Comparison of ENCODE assay signal across 25 cellular contexts in the genomic region with DNA sequence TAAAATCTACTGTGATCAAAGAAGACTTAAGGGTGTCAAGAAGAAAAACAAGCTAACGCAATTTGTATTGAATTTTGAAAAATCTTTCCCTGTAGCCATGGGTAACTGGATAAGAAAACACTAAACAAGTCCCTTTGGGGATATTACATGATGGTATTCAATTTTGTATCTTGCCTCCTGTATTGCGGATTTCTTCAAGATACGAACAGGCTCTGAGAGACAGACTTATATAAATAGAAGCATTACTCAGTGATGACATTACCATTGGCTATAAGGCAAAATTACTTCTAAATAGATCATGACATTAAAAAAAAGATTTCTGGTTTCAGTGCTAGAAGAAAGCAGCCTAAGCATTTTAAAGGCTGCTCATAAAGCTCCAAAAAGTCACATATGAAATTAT.
DNase-seq lines count a peak whose midpoint lies in the region; ATAC-seq, FAIRE-seq and TF ChIP-seq lines count a peak whose summit lies in the region.
"Had no signal": no experiment of that assay in that cellular context is flagged by ENCODE, and none has a peak within 500 bp of the region (broad histone marks: within the 10 kb centered on the region; RNA-seq: fewer than 3 reads in every experiment).

No MANE protein-coding gene starts in this region.

- no peak overlapping the region for H2AFZ ChIP-seq in fibroblast of lung (ENCODE audit: low read length)

- H3K4me3 ChIP-seq in fibroblast of lung (replicated peaks in 1 of 4; ENCODE audit: control extremely low read depth in 1 of 4, insufficient read depth in 1 of 4, low read depth in 3 of 4, low read length in 4 of 4) = no peak overlapping the region
- H3K4me3 ChIP-seq: ascending aorta, coronary artery, psoas muscle had no signal

- TF ChIP-seq CTCF in fibroblast of lung (conservative IDR thresholded peaks at IDR 0.05 in 1 of 2, IDR thresholded peaks at IDR 0.05 in 1 of 2; ENCODE audit: low read depth in 1 of 2, low read length in 2 of 2) = no peak
- no peak for TF ChIP-seq CTCF in nephron progenitor cell (IDR thresholded peaks at IDR 0.05)

- H3K79me2 ChIP-seq in fibroblast of lung (ENCODE audit: control insufficient read depth, insufficient read depth, low read length) = no peaks in the 10 kb centered on the region

- H3K27me3 ChIP-seq in fibroblast of lung (ENCODE audit: control insufficient read depth, insufficient read depth, low read length) = no peaks in the 10 kb centered on the region
- H3K27me3 ChIP-seq: ascending aorta had no signal

- ATAC-seq in left ventricle myocardium superior (peak; percentile 28), Right ventricle myocardium inferior (no peak)
- no peak for ATAC-seq in effector memory CD8-positive, alpha-beta T cell (replicated peaks)
- ATAC-seq: activated CD4-positive, CD25-positive, alpha-beta regulatory T cell treated with anti-CD3 and anti-CD28 coated beads, Interleukin-2, amount 50 U/mL, for 24 hours; activated CD8-positive, alpha-beta T cell treated with anti-CD3 and anti-CD28 coated beads for 36 hours; activated T-cell treated with anti-CD3 and anti-CD28 coated beads, Interleukin-2, amount 50 U/mL, for 4 hours had no signal

- no peak overlapping the region for H3K4me2 ChIP-seq in fibroblast of lung (ENCODE audit: extremely low read depth, insufficient read depth, low read length)

- intact Hi-C loops in left ventricle myocardium superior (cut with micrococcal nuclease) = no loop called here
- intact Hi-C loops in Right ventricle myocardium inferior (cut with DNase I) = no loop called here

- no peaks in the 10 kb centered on the region for H3K36me3 Mint-ChIP-seq in nephron progenitor cell (ENCODE audit: low read depth)
- no peaks in the 10 kb centered on the region for H3K36me3 Mint-ChIP-seq in effector memory CD8-positive, alpha-beta T cell (ENCODE audit: insufficient read depth)
- H3K36me3 Mint-ChIP-seq: CD4-positive, CD25-positive, alpha-beta regulatory T cell had no signal

- no peak overlapping the region for H3K27ac ChIP-seq in fibroblast of lung (ENCODE audit: insufficient read depth, low read length)
- H3K27ac ChIP-seq: coronary artery, psoas muscle had no signal

- no peak overlapping the region for H3K9ac ChIP-seq in fibroblast of lung (ENCODE audit: insufficient read depth, low read length)

- H3K9me3 Mint-ChIP-seq in nephron progenitor cell = peaks cover 3% of the 10 kb centered on the region
- H3K9me3 Mint-ChIP-seq in effector memory CD8-positive, alpha-beta T cell = no peaks in the 10 kb centered on the region
- H3K9me3 Mint-ChIP-seq: activated CD8-positive, alpha-beta T cell treated with anti-CD3 and anti-CD28 coated beads for 36 hours; activated naive CD4-positive, alpha-beta T cell treated with anti-CD3 and anti-CD28 coated beads for 36 hours; activated T-cell treated with anti-CD3 and anti-CD28 coated beads, Interleukin-2, amount 50 U/mL, for 4 hours; HFFc6 had no signal

- no peak for DNase-seq in left ventricle myocardium superior
- no peak for DNase-seq in Right ventricle myocardium inferior (ENCODE audit: missing footprints)
- peak; percentile 64 to 70 for DNase-seq in fibroblast of lung (ENCODE audit: low read depth in 2 of 2)
- no peak for DNase-seq in nephron progenitor cell
- no peak for DNase-seq in urothelium cell line (ENCODE audit: low spot score)
- DNase-seq in C1 segment of cervical spinal cord (lab: John Stamatoyannopoulos, UW) = no peak
- no peak for DNase-seq in effector memory CD8-positive, alpha-beta T cell
- no peak for DNase-seq in activated naive CD4-positive, alpha-beta T cell treated with anti-CD3 and anti-CD28 coated beads, Interleukin-2, amount 50 U/mL, for 16 hours
- DNase-seq: activated CD8-positive, alpha-beta T cell treated with anti-CD3 and anti-CD28 coated beads for 36 hours; activated naive CD4-positive, alpha-beta T cell treated with anti-CD3 and anti-CD28 coated beads for 36 hours; activated T-cell treated with anti-CD3 and anti-CD28 coated beads, Interleukin-2, amount 50 U/mL, for 4 hours; CD4-positive, CD25-positive, alpha-beta regulatory T cell; DMS153; HFFc6; midbrain; NCI-H1092 treated with DMSO at 0.1 percent for 48 hours; NCI-H2081 treated with DMSO at 0.1 percent for 48 hours; NCI-H524 treated with DMSO at 0.1 percent for 48 hours; psoas muscle; T1000 had no signal

- H3K9me3 ChIP-seq in fibroblast of lung (ENCODE audit: control insufficient read depth, insufficient read depth, low read depth, low read length) = no peaks in the 10 kb centered on the region
- H3K9me3 ChIP-seq: ascending aorta, psoas muscle had no signal

- H3K4me3 Mint-ChIP-seq in nephron progenitor cell = no peak overlapping the region
- H3K4me3 Mint-ChIP-seq in effector memory CD8-positive, alpha-beta T cell = no peak overlapping the region
- H3K4me3 Mint-ChIP-seq: activated CD8-positive, alpha-beta T cell treated with anti-CD3 and anti-CD28 coated beads for 36 hours; activated naive CD4-positive, alpha-beta T cell treated with anti-CD3 and anti-CD28 coated beads for 36 hours; activated T-cell treated with anti-CD3 and anti-CD28 coated beads, Interleukin-2, amount 50 U/mL, for 4 hours; CD4-positive, CD25-positive, alpha-beta regulatory T cell; HFFc6 had no signal

- H3K27ac Mint-ChIP-seq in nephron progenitor cell = peak overlapping the region; percentile 31
- no peak overlapping the region for H3K27ac Mint-ChIP-seq in effector memory CD8-positive, alpha-beta T cell
- H3K27ac Mint-ChIP-seq: activated CD8-positive, alpha-beta T cell treated with anti-CD3 and anti-CD28 coated beads for 36 hours; activated naive CD4-positive, alpha-beta T cell treated with anti-CD3 and anti-CD28 coated beads for 36 hours; CD4-positive, CD25-positive, alpha-beta regulatory T cell; HFFc6 had no signal

- H3K27me3 Mint-ChIP-seq in nephron progenitor cell (ENCODE audit: low read depth, poor library complexity) = peaks cover 3% of the 10 kb centered on the region
- H3K27me3 Mint-ChIP-seq in effector memory CD8-positive, alpha-beta T cell = peaks cover 35 to 51% of the 10 kb centered on the region in 2 donors

- FAIRE-seq in urothelium cell line (lab: Jason Lieb, UNC) = no peak
- FAIRE-seq: endothelial cell of umbilical vein, G401.6 had no signal

- no peaks in the 10 kb centered on the region for H4K20me1 ChIP-seq in fibroblast of lung (ENCODE audit: control insufficient read depth, extremely low read depth, insufficient read depth, low read length)

- H3K36me3 ChIP-seq in fibroblast of lung (ENCODE audit: control insufficient read depth, insufficient read depth, low read length) = no peaks in the 10 kb centered on the region
- H3K36me3 ChIP-seq: ascending aorta had no signal

- peaks cover 42% of the 10 kb centered on the region for H3K4me1 Mint-ChIP-seq in nephron progenitor cell
- H3K4me1 Mint-ChIP-seq in effector memory CD8-positive, alpha-beta T cell (ENCODE audit: low read depth in 2 of 2) = no peaks in the 10 kb centered on the region
- H3K4me1 Mint-ChIP-seq: CD4-positive, CD25-positive, alpha-beta regulatory T cell had no signal

- H3K4me1 ChIP-seq in fibroblast of lung (ENCODE audit: control insufficient read depth, extremely low read depth, insufficient read depth, low read length) = peaks cover 4% of the 10 kb centered on the region
- H3K4me1 ChIP-seq: psoas muscle had no signal

Comparison
In these comparisons a context has a peak if more than half of its experiments do, and no peak if none do; other contexts are left out.
1. DNase-seq: peak in fibroblast of lung (2 of 2); none in left ventricle myocardium superior (single experiment), Right ventricle myocardium inferior (single experiment), nephron progenitor cell (single experiment), urothelium cell line (single experiment), C1 segment of cervical spinal cord (0 of 14), effector memory CD8-positive, alpha-beta T cell (0 of 3) and activated naive CD4-positive, alpha-beta T cell treated with anti-CD3 and anti-CD28 coated beads, Interleukin-2, amount 50 U/mL, for 16 hours (single experiment).